Comparison of ENCODE assay signal across 16 cellular contexts in genomic region chr10:124998624-124999291, GRCh38. TPM values are rescaled to one million over a fixed set of nuclear protein-coding genes. Genes with fewer than 3 reads are reported as not detected.
DNase-seq lines count a peak whose midpoint lies in the region; ATAC-seq and TF ChIP-seq lines count a peak whose summit lies in the region.
"Had no signal": no experiment of that assay in that cellular context is flagged by ENCODE, and none has a peak within 500 bp of the region (broad histone marks: within the 10 kb centered on the region; RNA-seq: fewer than 3 reads in every experiment).

No MANE protein-coding gene starts in this region.

- intact Hi-C loops in IMR-90 (cut with micrococcal nuclease): loop anchor here (1.0 to 10.0 kb wide), 3 partner anchors 63 to 716 kb away; partner anchors contain the start of gene EDRF1
- intact Hi-C loops in left cardiac atrium (cut with DNase I): loop anchor here in 1 of 2 donors (10.0 kb wide), 1 partner anchor 56 kb away; no protein-coding TSS in a partner anchor
- intact Hi-C loops in gastrocnemius medialis (cut with DNase I; ENCODE audit: low total_unique reads): no loop called here

- H3K14ac ChIP-seq in IMR-90 (replicated peaks; ENCODE audit: low read depth, low read length): no peak overlapping the region; the same call in none of the 2 replicates

- no peak for TF ChIP-seq CTCF in AG04450 (IDR thresholded peaks at IDR 0.05; ENCODE audit: low read depth, low read length)
- TF ChIP-seq CTCF in IMR-90 (conservative IDR thresholded peaks at IDR 0.05; ENCODE audit: low read depth, low read length): no peak
- no peak for TF ChIP-seq CTCF in gastrocnemius medialis (IDR thresholded peaks at IDR 0.05 in 4 of 5, conservative IDR thresholded peaks at IDR 0.05 in 1 of 5)

- 82% methylated on average over 4 of the region's 16 CpGs; no CpG with 5 or more reads in 1 of the 2 experiments for WGBS in IMR-90 (ENCODE audit: extremely low coverage in 2 of 2, insufficient read length in 1 of 2), 2 experiments

- H4K91ac ChIP-seq in IMR-90 (ENCODE audit: insufficient read depth, low read depth, low read length): peak overlapping the region; percentile 2; the same call in 1 of the 2 replicates

- no peak overlapping the region for H2AFZ ChIP-seq in IMR-90 (replicated peaks; ENCODE audit: low read length, poor library complexity)

- H2BK15ac ChIP-seq in IMR-90 (ENCODE audit: low read depth, low read length): no peak overlapping the region

- H3K4ac ChIP-seq in IMR-90 (ENCODE audit: low read depth, low read length): peak overlapping the region; percentile 84; the same call in 1 of the 2 replicates

- ATAC-seq in IMR-90 (ENCODE audit: low read depth) (no peak), left cardiac atrium (peak in 1 of 2 donors; percentile 4), gastrocnemius medialis (no peak), GM21529 (IDR thresholded peaks at IDR 0.05; ENCODE audit: unreplicated experiment) (no peak), HG02885 (IDR thresholded peaks at IDR 0.05; ENCODE audit: poor library complexity, unreplicated experiment) (no peak)
- no peak for ATAC-seq in stimulated activated memory B cell treated with anti-CD40 and anti-IgM and Interleukin-4, amounts not matched to agents 10 μg/mL and 1 μg/mL and 100 μg/mL, for 72 hours

- POLR2A ChIA-PET in AG04450 (lab: Yijun Ruan, JAX): interaction anchor here (1.7 kb wide), 1 partner anchor 36 kb away, joined by 7 read pairs; no protein-coding TSS in a partner anchor
- POLR2A ChIA-PET in IMR-90 (lab: Charles Lee; ENCODE audit: unreplicated experiment): no interaction called here

- H3K4me3 ChIP-seq in AG04450 (ENCODE audit: low read depth, low read length): no peak overlapping the region
- H3K4me3 ChIP-seq in IMR-90 (ENCODE audit: insufficient read depth, low read depth, low read length): no peak overlapping the region
- no peak overlapping the region for H3K4me3 ChIP-seq in gastrocnemius medialis
- H3K4me3 ChIP-seq: BLaER1 treated with 17β-estradiol and CSF1 and Interleukin-3, amounts not matched to agents 10 nM and 100 nM had no signal

- in situ Hi-C loops in IMR-90 (cut with MboI; ENCODE audit: low sequenced_read_pairs) (loop anchor here (25.0 kb wide), 1 partner anchor 461 kb away; no protein-coding TSS in a partner anchor), gastrocnemius medialis (cut with MboI; ENCODE audit: low sequenced_read_pairs in 4 of 4) (loop anchor here in 1 of 4 donors (10.0 kb wide), 1 partner anchor 56 kb away; no protein-coding TSS in a partner anchor)

- no peaks in the 10 kb centered on the region for H3K36me3 Mint-ChIP-seq in stimulated activated memory B cell treated with anti-CD40 and anti-IgM and Interleukin-4, amounts not matched to agents 10 μg/mL and 1 μg/mL and 100 μg/mL, for 72 hours
- H3K36me3 Mint-ChIP-seq: activated naive CD4-positive, alpha-beta T cell treated with anti-CD3 and anti-CD28 coated beads, Interleukin-2, amount 50 U/mL, for 24 hours had no signal

- H3K4me1 ChIP-seq in IMR-90 (ENCODE audit: control insufficient read depth, insufficient read depth, low read length) (peaks cover 32% of the 10 kb centered on the region), gastrocnemius medialis (peaks cover 25 to 40% of the 10 kb centered on the region in 2 donors)

- H3K56ac ChIP-seq in IMR-90 (ENCODE audit: extremely low read depth, insufficient read depth, low read length): no peak overlapping the region

- no peaks in the 10 kb centered on the region for H3K4me1 Mint-ChIP-seq in stimulated activated memory B cell treated with anti-CD40 and anti-IgM and Interleukin-4, amounts not matched to agents 10 μg/mL and 1 μg/mL and 100 μg/mL, for 72 hours
- H3K4me1 Mint-ChIP-seq: activated naive CD4-positive, alpha-beta T cell treated with anti-CD3 and anti-CD28 coated beads, Interleukin-2, amount 50 U/mL, for 24 hours had no signal

- H2BK120ac ChIP-seq in IMR-90 (ENCODE audit: low read depth, low read length): no peak overlapping the region

- CTCF ChIA-PET in AG04450 (lab: Charles Lee) (interaction anchor here (0.6 to 3.4 kb wide), 4 partner anchors 10 to 344 kb away, joined by 3 to 16 read pairs (median 4); no protein-coding TSS in a partner anchor), IMR-90 (lab: Yijun Ruan, JAX) (interaction anchor here (0.6 to 1.8 kb wide), 3 partner anchors 37 to 54 kb away, joined by 3 to 13 read pairs (median 4); no protein-coding TSS in a partner anchor)

- no peak overlapping the region for H2BK5ac ChIP-seq in IMR-90 (ENCODE audit: low read depth, low read length, poor library complexity, severe bottlenecking)

- no peak overlapping the region; the same call in 1 of the 2 replicates for H2AK5ac ChIP-seq in IMR-90 (ENCODE audit: low read depth, low read length)

- peaks cover 30% of the 10 kb centered on the region for H3K27me3 Mint-ChIP-seq in stimulated activated memory B cell treated with anti-CD40 and anti-IgM and Interleukin-4, amounts not matched to agents 10 μg/mL and 1 μg/mL and 100 μg/mL, for 72 hours
- H3K27me3 Mint-ChIP-seq: activated naive CD4-positive, alpha-beta T cell treated with anti-CD3 and anti-CD28 coated beads, Interleukin-2, amount 50 U/mL, for 24 hours; dendritic cell treated with granulocyte-macrophage colony-stimulating factor and Interleukin-4, amounts not matched to agents 40 ng/mL and 50 ng/mL, for 4 days had no signal

- no TSS peak for BruUV-seq in IMR-90 (replicated peaks; lab: Mats Ljungman, UMichigan)

- no peaks in the 10 kb centered on the region for H3K27me3 ChIP-seq in AG04450 (ENCODE audit: control insufficient read depth, insufficient read depth, low read length)
- H3K27me3 ChIP-seq in IMR-90 (ENCODE audit: control insufficient read depth, insufficient read depth, low read length): no peaks in the 10 kb centered on the region
- H3K27me3 ChIP-seq in gastrocnemius medialis: no peaks in the 10 kb centered on the region
- H3K27me3 ChIP-seq: BLaER1 treated with 17β-estradiol and CSF1 and Interleukin-3, amounts not matched to agents 10 nM and 100 nM had no signal

- no peak overlapping the region for H3K18ac ChIP-seq in IMR-90 (ENCODE audit: low read depth, low read length)

- TF ChIP-seq RAD21 in IMR-90 (IDR thresholded peaks at IDR 0.05; ENCODE audit: low read length): no peak

- DNase-seq in AG04450 (ENCODE audit: low read depth, low spot score): no peak
- no peak for DNase-seq in IMR-90
- peak; percentile 22 for DNase-seq in left cardiac atrium
- DNase-seq in gastrocnemius medialis: peak in 1 of 2 donors; percentile 18
- DNase-seq in NAMALWA (ENCODE audit: low spot score): no peak
- DNase-seq: activated CD4-positive, alpha-beta T cell treated with anti-CD3 and anti-CD28 coated beads, Interleukin-2, amount 50 U/mL, for 48 hours; NCI-H1048; NCI-H345; OCI-M1 had no signal

- H3K36me3 ChIP-seq in IMR-90 (ENCODE audit: control insufficient read depth, insufficient read depth, low read length): peaks cover 66% of the 10 kb centered on the region
- peaks cover 0 to 59% of the 10 kb centered on the region in 2 donors for H3K36me3 ChIP-seq in gastrocnemius medialis

- H3K79me1 ChIP-seq in IMR-90 (ENCODE audit: low read depth in 1 of 2, low read length in 2 of 2): peaks cover 20 to 76% of the 10 kb centered on the region in 2 experiments; a peak in 3 of 4 replicates

- H3K9me3 Mint-ChIP-seq in stimulated activated memory B cell treated with anti-CD40 and anti-IgM and Interleukin-4, amounts not matched to agents 10 μg/mL and 1 μg/mL and 100 μg/mL, for 72 hours: no peaks in the 10 kb centered on the region
- H3K9me3 Mint-ChIP-seq: activated naive CD4-positive, alpha-beta T cell treated with anti-CD3 and anti-CD28 coated beads, Interleukin-2, amount 50 U/mL, for 24 hours; dendritic cell treated with granulocyte-macrophage colony-stimulating factor and Interleukin-4, amounts not matched to agents 40 ng/mL and 50 ng/mL, for 4 days; nephron had no signal

- no peak for TF ChIP-seq POLR2A in IMR-90 (IDR thresholded peaks at IDR 0.05; ENCODE audit: low read depth, low read length)
- no peak for TF ChIP-seq POLR2A in gastrocnemius medialis (IDR thresholded peaks at IDR 0.05)

- H3K9me3 ChIP-seq in AG04450 (ENCODE audit: control insufficient read depth, insufficient read depth, low read length) (no peaks in the 10 kb centered on the region), IMR-90 (ENCODE audit: control insufficient read depth, insufficient read depth, low read length) (no peaks in the 10 kb centered on the region), gastrocnemius medialis (no peaks in the 10 kb centered on the region)
- H3K9me3 ChIP-seq: BLaER1 treated with 17β-estradiol and CSF1 and Interleukin-3, amounts not matched to agents 10 nM and 100 nM had no signal

- no peak overlapping the region for H3K27ac Mint-ChIP-seq in stimulated activated memory B cell treated with anti-CD40 and anti-IgM and Interleukin-4, amounts not matched to agents 10 μg/mL and 1 μg/mL and 100 μg/mL, for 72 hours
- H3K27ac Mint-ChIP-seq: activated naive CD4-positive, alpha-beta T cell treated with anti-CD3 and anti-CD28 coated beads, Interleukin-2, amount 50 U/mL, for 24 hours; dendritic cell treated with granulocyte-macrophage colony-stimulating factor and Interleukin-4, amounts not matched to agents 40 ng/mL and 50 ng/mL, for 4 days had no signal

- H3K9me1 ChIP-seq in IMR-90 (ENCODE audit: insufficient read depth, low read length): peaks cover 21% of the 10 kb centered on the region

- H3K9ac ChIP-seq in IMR-90 (ENCODE audit: low read depth, low read length): no peak overlapping the region
- H3K9ac ChIP-seq: BLaER1 treated with 17β-estradiol and CSF1 and Interleukin-3, amounts not matched to agents 10 nM and 100 nM had no signal

- no peak overlapping the region for H4K5ac ChIP-seq in IMR-90 (ENCODE audit: low read depth, low read length)

- H3K23ac ChIP-seq in IMR-90 (ENCODE audit: low read depth, low read length): no peak overlapping the region

- H4K8ac ChIP-seq in IMR-90 (ENCODE audit: low read depth in 2 of 2, low read length in 2 of 2): no peak overlapping the region

- H3K4me3 Mint-ChIP-seq in stimulated activated memory B cell treated with anti-CD40 and anti-IgM and Interleukin-4, amounts not matched to agents 10 μg/mL and 1 μg/mL and 100 μg/mL, for 72 hours: no peak overlapping the region
- H3K4me3 Mint-ChIP-seq: activated naive CD4-positive, alpha-beta T cell treated with anti-CD3 and anti-CD28 coated beads, Interleukin-2, amount 50 U/mL, for 24 hours; dendritic cell treated with granulocyte-macrophage colony-stimulating factor and Interleukin-4, amounts not matched to agents 40 ng/mL and 50 ng/mL, for 4 days; nephron had no signal

- H3K4me2 ChIP-seq in IMR-90 (ENCODE audit: low read depth, low read length): no peak overlapping the region
- H3K4me2 ChIP-seq: BLaER1 treated with 17β-estradiol and CSF1 and Interleukin-3, amounts not matched to agents 10 nM and 100 nM had no signal

- peaks cover 45% of the 10 kb centered on the region for H4K20me1 ChIP-seq in IMR-90 (ENCODE audit: insufficient read depth, low read length)

- dilution Hi-C loops in IMR-90 (cut with HindIII; ENCODE audit: low sequenced_read_pairs, unreplicated experiment): no loop called here

- H3K27ac ChIP-seq in AG04450 (ENCODE audit: low read depth, low read length): peak overlapping the region; percentile 77
- H3K27ac ChIP-seq in IMR-90 (ENCODE audit: insufficient read depth, low read length): no peak overlapping the region
- H3K27ac ChIP-seq in gastrocnemius medialis: peak overlapping the region; percentile 42 to 72 (median 64)
- H3K27ac ChIP-seq: BLaER1 treated with 17β-estradiol and CSF1 and Interleukin-3, amounts not matched to agents 10 nM and 100 nM had no signal

- no peak overlapping the region for H2AK9ac ChIP-seq in IMR-90 (replicated peaks; ENCODE audit: low read depth, low read length, poor library complexity)

- H2BK20ac ChIP-seq in IMR-90 (ENCODE audit: low read depth, low read length): no peak overlapping the region; the same call in 1 of the 2 replicates

RNA-seq across cellular contexts. Expression of gene ZRANB1, which starts 56.8 kb away (rescaled TPM):
- polyA plus RNA-seq in AG04450 (2011; rRNA removed) (29.9 and 36.9 TPM in 2 replicates), IMR-90 (2012; rRNA removed) (9.1 and 11.2 TPM in 2 replicates)
- 31.0 and 39.2 TPM in 2 replicates for polyA minus RNA-seq in AG04450 (2011; rRNA and poly(A)+ RNA removed)
- total RNA-seq in IMR-90 (2012; rRNA removed) (24.7 and 30.3 TPM in 2 replicates), left cardiac atrium (10 to 100 TPM; 22.9 to 25.7 TPM), gastrocnemius medialis (10 to 100 TPM; 51.2 to 91.1 (median 74.6) TPM)
- 3.0 and 4.6 TPM in 2 replicates for polyA plus RNA-seq in IMR-90 (2012; cell fraction: cytosol; rRNA removed)
- polyA plus RNA-seq in IMR-90 (2012; cell fraction: nucleus; rRNA removed; ENCODE audit: low replicate concordance): 2.6 and 15.3 TPM in 2 replicates
